In the genomic region with DNA sequence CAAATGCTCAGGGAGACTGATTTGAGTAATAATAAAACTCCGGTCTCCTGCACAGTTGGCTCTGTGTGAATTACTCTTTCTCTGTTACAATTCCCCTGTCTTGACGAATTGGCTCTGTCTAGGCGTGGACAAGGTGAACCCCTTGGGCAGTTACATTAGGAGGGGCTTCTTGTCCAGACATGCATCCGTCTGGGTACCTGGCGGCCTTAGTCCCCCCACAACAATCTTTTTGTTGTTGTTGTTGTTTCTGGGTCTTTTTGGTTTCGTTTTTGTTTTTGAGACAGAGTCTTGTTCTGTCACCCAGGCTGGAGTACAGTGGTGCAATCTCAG, we compare ENCODE assay signal across 6 cellular contexts. TPM values are rescaled to one million over a fixed set of nuclear protein-coding genes. Genes with fewer than 3 reads are reported as not detected.
"Had no signal": no experiment of that assay in that cellular context is flagged by ENCODE, and none has a peak within 500 bp of the region (broad histone marks: within the 10 kb centered on the region; RNA-seq: fewer than 3 reads in every experiment).

No MANE protein-coding gene starts in this region.

RNA-seq across cellular contexts. Expression of a gene that starts 40.5 kb away (rescaled TPM):
- total RNA-seq: activated CD4-positive, alpha-beta T cell treated with anti-CD3 and anti-CD28 coated beads, Interleukin-2, amount 10 ng/mL, durations not matched to agents 24 days and 14 days; activated CD8-positive, alpha-beta memory T cell treated with anti-CD3 and anti-CD28 coated beads, Interleukin-2, amount 10 ng/mL, durations not matched to agents 7 days and 5 days; activated CD8-positive, alpha-beta T cell treated with anti-CD3 and anti-CD28 coated beads, Interleukin-2, amount 10 ng/mL, durations not matched to agents 7 days and 5 days; activated T-helper 1 cell treated with anti-CD3 and anti-CD28 coated beads, Interleukin-12 subunit alpha, Interleukin-12 subunit beta, Interleukin-2, Interleukin-4 antibody, amounts not matched to agents 30 ng/mL and 10 ng/mL and 1 ng/mL, durations not matched to agents 14 hours and 24 hours and 36 hours; activated T-helper 2 cell treated with anti-CD3 and anti-CD28 coated beads, Interferon-gamma antibody, Interleukin-2, Interleukin-4, amounts not matched to agents 10 μg/mL and 5 μg/mL and 100 μg/mL, durations not matched to agents 14 hours and 24 hours and 36 hours; dermis blood vessel endothelial cell had no signal
